11 cellular contexts compared by ENCODE assay signal in genomic region chr11:21625982-21626381, GRCh38.
DNase-seq lines count a peak whose midpoint lies in the region; ATAC-seq and TF ChIP-seq lines count a peak whose summit lies in the region.
"Had no signal": no experiment of that assay in that cellular context is flagged by ENCODE, and none has a peak within 500 bp of the region (broad histone marks: within the 10 kb centered on the region; RNA-seq: fewer than 3 reads in every experiment).

No MANE protein-coding gene starts in this region.

- no peak overlapping the region for H3K27ac ChIP-seq in MM.1S (ENCODE audit: low read length)
- no peak overlapping the region for H3K27ac ChIP-seq in gastrocnemius medialis

- POLR2A ChIA-PET in activated CD4-positive, alpha-beta T cell treated with anti-CD3 and anti-CD28 coated beads, Interleukin-2, amount 10 ng/mL, durations not matched to agents 7 days and 5 days (lab: Charles Lee): no interaction called here
- POLR2A ChIA-PET in WTC11 (lab: Charles Lee): no interaction called here

- H3K9me3 Mint-ChIP-seq in activated CD4-positive, alpha-beta T cell treated with anti-CD3 and anti-CD28 coated beads, Interleukin-2, amount 10 ng/mL, durations not matched to agents 7 days and 5 days: peaks cover 2% of the 10 kb centered on the region
- peaks cover 19% of the 10 kb centered on the region; the same call in 1 of the 2 replicates for H3K9me3 Mint-ChIP-seq in WTC11
- H3K9me3 Mint-ChIP-seq in activated CD4-positive, alpha-beta T cell treated with anti-CD3 and anti-CD28 coated beads, Interleukin-2, amount 10 ng/mL, durations not matched to agents 24 days and 14 days: no peaks in the 10 kb centered on the region
- H3K9me3 Mint-ChIP-seq: brain; stimulated activated naive CD8-positive, alpha-beta T cell treated with anti-CD3 and anti-CD28 coated beads, Interleukin-15, Interleukin-2, amounts not matched to agents 100 ng/mL and 50 ng/mL, for 24 hours had no signal

- H3K9me2 ChIP-seq in MM.1S (replicated peaks; ENCODE audit: insufficient read depth, low read length): no peaks in the 10 kb centered on the region

- H3F3A ChIP-seq in MM.1S (ENCODE audit: insufficient read depth, low read length): no peaks in the 10 kb centered on the region

- H3K4me3 Mint-ChIP-seq in activated CD4-positive, alpha-beta T cell treated with anti-CD3 and anti-CD28 coated beads, Interleukin-2, amount 10 ng/mL, durations not matched to agents 7 days and 5 days: no peak overlapping the region
- H3K4me3 Mint-ChIP-seq in WTC11: no peak overlapping the region
- no peak overlapping the region for H3K4me3 Mint-ChIP-seq in activated CD4-positive, alpha-beta T cell treated with anti-CD3 and anti-CD28 coated beads, Interleukin-2, amount 10 ng/mL, durations not matched to agents 24 days and 14 days
- H3K4me3 Mint-ChIP-seq: activated CD4-positive, alpha-beta memory T cell treated with anti-CD3 and anti-CD28 coated beads for 36 hours; brain; stimulated activated naive CD8-positive, alpha-beta T cell treated with anti-CD3 and anti-CD28 coated beads, Interleukin-15, Interleukin-2, amounts not matched to agents 100 ng/mL and 50 ng/mL, for 24 hours had no signal

- CTCF ChIA-PET in activated CD4-positive, alpha-beta T cell treated with anti-CD3 and anti-CD28 coated beads, Interleukin-2, amount 10 ng/mL, durations not matched to agents 7 days and 5 days (lab: Charles Lee): no interaction called here
- CTCF ChIA-PET in WTC11 (lab: Charles Lee): interaction anchor here (1.1 kb wide), 1 partner anchor 526 kb away, joined by 3 read pairs; no protein-coding TSS in a partner anchor

- no peaks in the 10 kb centered on the region for H3K4me1 ChIP-seq in MM.1S (ENCODE audit: low read length)
- no peaks in the 10 kb centered on the region for H3K4me1 ChIP-seq in gastrocnemius medialis
- H3K4me1 ChIP-seq in HAP-1: no peaks in the 10 kb centered on the region

- no peaks in the 10 kb centered on the region for H3K27me3 ChIP-seq in MM.1S (replicated peaks; ENCODE audit: insufficient read depth, low read length)
- no peaks in the 10 kb centered on the region for H3K27me3 ChIP-seq in gastrocnemius medialis
- no peaks in the 10 kb centered on the region for H3K27me3 ChIP-seq in HAP-1 (ENCODE audit: low read depth)

- H3K36me3 Mint-ChIP-seq in activated CD4-positive, alpha-beta T cell treated with anti-CD3 and anti-CD28 coated beads, Interleukin-2, amount 10 ng/mL, durations not matched to agents 7 days and 5 days (ENCODE audit: low read depth): no peaks in the 10 kb centered on the region
- H3K36me3 Mint-ChIP-seq in WTC11: no peaks in the 10 kb centered on the region
- no peaks in the 10 kb centered on the region for H3K36me3 Mint-ChIP-seq in activated CD4-positive, alpha-beta T cell treated with anti-CD3 and anti-CD28 coated beads, Interleukin-2, amount 10 ng/mL, durations not matched to agents 24 days and 14 days (ENCODE audit: low read depth)
- H3K36me3 Mint-ChIP-seq: activated CD4-positive, alpha-beta memory T cell treated with anti-CD3 and anti-CD28 coated beads for 36 hours; brain had no signal

- H3K9ac ChIP-seq in MM.1S (ENCODE audit: low read length): no peak overlapping the region

- in situ Hi-C loops in astrocyte of the cerebellum (cut with HindIII; ENCODE audit: low sequenced_read_pairs): no loop called here
- in situ Hi-C loops in gastrocnemius medialis (cut with MboI; ENCODE audit: low sequenced_read_pairs in 4 of 4): no loop called here
- in situ Hi-C loops in HAP-1 (cut with MboI; ENCODE audit: low sequenced_read_pairs): no loop called here

- H3K4me1 Mint-ChIP-seq in activated CD4-positive, alpha-beta T cell treated with anti-CD3 and anti-CD28 coated beads, Interleukin-2, amount 10 ng/mL, durations not matched to agents 7 days and 5 days: peaks cover 4% of the 10 kb centered on the region
- no peaks in the 10 kb centered on the region for H3K4me1 Mint-ChIP-seq in WTC11
- H3K4me1 Mint-ChIP-seq in activated CD4-positive, alpha-beta T cell treated with anti-CD3 and anti-CD28 coated beads, Interleukin-2, amount 10 ng/mL, durations not matched to agents 24 days and 14 days: no peaks in the 10 kb centered on the region

- no peaks in the 10 kb centered on the region for H3K79me2 ChIP-seq in MM.1S (ENCODE audit: low read length)

- H2AFZ ChIP-seq in MM.1S (ENCODE audit: low read length): no peak overlapping the region

- ATAC-seq in gastrocnemius medialis: no peak
- ATAC-seq in WTC11: no peak

- no peaks in the 10 kb centered on the region for H4K20me1 ChIP-seq in MM.1S (ENCODE audit: insufficient read depth, low read length)

- no peak overlapping the region for H3K27ac Mint-ChIP-seq in activated CD4-positive, alpha-beta T cell treated with anti-CD3 and anti-CD28 coated beads, Interleukin-2, amount 10 ng/mL, durations not matched to agents 7 days and 5 days
- no peak overlapping the region for H3K27ac Mint-ChIP-seq in WTC11
- H3K27ac Mint-ChIP-seq in activated CD4-positive, alpha-beta T cell treated with anti-CD3 and anti-CD28 coated beads, Interleukin-2, amount 10 ng/mL, durations not matched to agents 24 days and 14 days: no peak overlapping the region
- H3K27ac Mint-ChIP-seq: activated CD4-positive, alpha-beta memory T cell treated with anti-CD3 and anti-CD28 coated beads for 36 hours; brain; stimulated activated naive CD8-positive, alpha-beta T cell treated with anti-CD3 and anti-CD28 coated beads, Interleukin-15, Interleukin-2, amounts not matched to agents 100 ng/mL and 50 ng/mL, for 24 hours had no signal

- no peak for TF ChIP-seq POLR2A in gastrocnemius medialis (IDR thresholded peaks at IDR 0.05)

- TF ChIP-seq CTCF in MM.1S (IDR thresholded peaks at IDR 0.05; ENCODE audit: low read length) (no peak), astrocyte of the cerebellum (IDR thresholded peaks at IDR 0.05; ENCODE audit: low read depth, low read length, missing control alignments) (no peak), gastrocnemius medialis (IDR thresholded peaks at IDR 0.05 in 4 of 5, conservative IDR thresholded peaks at IDR 0.05 in 1 of 5) (no peak), WTC11 (IDR thresholded peaks at IDR 0.05) (no peak)

- intact Hi-C loops in gastrocnemius medialis (cut with DNase I; ENCODE audit: low total_unique reads): no loop called here
- intact Hi-C loops in activated CD4-positive, alpha-beta T cell treated with anti-CD3 and anti-CD28 coated beads, Interleukin-2, amount 10 ng/mL, durations not matched to agents 24 days and 14 days (cut with micrococcal nuclease): no loop called here

- H3K36me3 ChIP-seq in MM.1S (replicated peaks; ENCODE audit: insufficient read depth, low read length) (no peaks in the 10 kb centered on the region), gastrocnemius medialis (no peaks in the 10 kb centered on the region), HAP-1 (replicated peaks) (no peaks in the 10 kb centered on the region)

- H3K9me3 ChIP-seq in MM.1S (replicated peaks; ENCODE audit: insufficient read depth, low read length) (no peaks in the 10 kb centered on the region), gastrocnemius medialis (no peaks in the 10 kb centered on the region), HAP-1 (no peaks in the 10 kb centered on the region)

- H3K27me3 Mint-ChIP-seq in activated CD4-positive, alpha-beta T cell treated with anti-CD3 and anti-CD28 coated beads, Interleukin-2, amount 10 ng/mL, durations not matched to agents 7 days and 5 days: no peaks in the 10 kb centered on the region
- no peaks in the 10 kb centered on the region for H3K27me3 Mint-ChIP-seq in WTC11 (ENCODE audit: low read depth)
- no peaks in the 10 kb centered on the region for H3K27me3 Mint-ChIP-seq in activated CD4-positive, alpha-beta T cell treated with anti-CD3 and anti-CD28 coated beads, Interleukin-2, amount 10 ng/mL, durations not matched to agents 24 days and 14 days
- H3K27me3 Mint-ChIP-seq: activated CD4-positive, alpha-beta memory T cell treated with anti-CD3 and anti-CD28 coated beads for 36 hours; brain; stimulated activated naive CD8-positive, alpha-beta T cell treated with anti-CD3 and anti-CD28 coated beads, Interleukin-15, Interleukin-2, amounts not matched to agents 100 ng/mL and 50 ng/mL, for 24 hours had no signal

- DNase-seq in activated CD4-positive, alpha-beta T cell treated with anti-CD3 and anti-CD28 coated beads, Interleukin-2, amount 10 ng/mL, durations not matched to agents 7 days and 5 days: peak; percentile 5
- no peak for DNase-seq in activated CD4-positive, alpha-beta T cell treated with anti-CD3 and anti-CD28 coated beads, Interleukin-2, amount 50 U/mL, for 1 hour
- peak; percentile 39 for DNase-seq in MM.1S
- DNase-seq in astrocyte of the cerebellum (ENCODE audit: low read depth): peak; percentile 40
- DNase-seq in gastrocnemius medialis: peak; percentile 10 to 18
- DNase-seq in WTC11 (ENCODE audit: low spot score): no peak
- DNase-seq in HAP-1 (ENCODE audit: low spot score in 2 of 2): no peak
- no peak for DNase-seq in activated CD4-positive, alpha-beta T cell treated with anti-CD3 and anti-CD28 coated beads, Interleukin-2, amount 10 ng/mL, durations not matched to agents 24 days and 14 days
- DNase-seq: activated CD4-positive, alpha-beta memory T cell treated with anti-CD3 and anti-CD28 coated beads for 36 hours had no signal

- H3K4me2 ChIP-seq in MM.1S (ENCODE audit: low read depth, low read length): no peak overlapping the region

- H3K4me3 ChIP-seq in MM.1S (ENCODE audit: low read length) (no peak overlapping the region), astrocyte of the cerebellum (ENCODE audit: low read depth, low read length) (no peak overlapping the region), gastrocnemius medialis (no peak overlapping the region), HAP-1 (no peak overlapping the region)

TF ChIP-seq in WTC11, 78 proteins besides CTCF, POLR2A, EP300 and RAD21:
- TF ChIP-seq FOXP4 (CRISPR knock-in tag; IDR thresholded peaks at IDR 0.05) (no peak), ATF3 (CRISPR knock-in tag; conservative IDR thresholded peaks at IDR 0.05) (no peak)
TF ChIP-seq in WTC11: peak in this region for 0.

Comparison
In these comparisons a context has a peak if more than half of its experiments do, and no peak if none do; other contexts are left out.
1. DNase-seq: peak in activated CD4-positive, alpha-beta T cell treated with anti-CD3 and anti-CD28 coated beads, Interleukin-2, amount 10 ng/mL, durations not matched to agents 7 days and 5 days (single experiment), MM.1S (single experiment), astrocyte of the cerebellum (single experiment) and gastrocnemius medialis (2 of 2); none in activated CD4-positive, alpha-beta T cell treated with anti-CD3 and anti-CD28 coated beads, Interleukin-2, amount 50 U/mL, for 1 hour (single experiment), WTC11 (single experiment), HAP-1 (0 of 2) and activated CD4-positive, alpha-beta T cell treated with anti-CD3 and anti-CD28 coated beads, Interleukin-2, amount 10 ng/mL, durations not matched to agents 24 days and 14 days (single experiment).